ENCODE assay signal across 19 cellular contexts in genomic region chr4:165308606-165309005, GRCh38. TPM values are rescaled to one million over a fixed set of nuclear protein-coding genes. Genes with fewer than 3 reads are reported as not detected.
DNase-seq lines count a peak whose midpoint lies in the region; ATAC-seq and TF ChIP-seq lines count a peak whose summit lies in the region.
"Had no signal": no experiment of that assay in that cellular context is flagged by ENCODE, and none has a peak within 500 bp of the region (broad histone marks: within the 10 kb centered on the region; RNA-seq: fewer than 3 reads in every experiment).

No MANE protein-coding gene starts in this region.

- POLR2A ChIA-PET in PC-9 (lab: Charles Lee; ENCODE audit: unreplicated experiment), result no interaction called here
- POLR2A ChIA-PET in CD4-positive, alpha-beta memory T cell (lab: Charles Lee; ENCODE audit: partially characterized antibody), result no interaction called here

- H2AFZ ChIP-seq in PC-9, result no peak overlapping the region

- H3F3A ChIP-seq in PC-9 (ENCODE audit: insufficient read depth, low read depth), result no peaks in the 10 kb centered on the region

- in situ Hi-C loops in G401 (cut with HindIII; ENCODE audit: low sequenced_read_pairs), result no loop called here

- CTCF ChIA-PET in PC-9 (lab: Charles Lee), result no interaction called here
- CTCF ChIA-PET in CD4-positive, alpha-beta memory T cell (lab: Charles Lee; ENCODE audit: partially characterized antibody), result interaction anchor here (0.8 kb wide), 1 partner anchor 195 kb away, joined by 3 read pairs; no protein-coding TSS in a partner anchor

- H3K36me3 ChIP-seq in PC-9 (ENCODE audit: low read depth) (no peaks in the 10 kb centered on the region), testis (ENCODE audit: low read depth, missing control alignments) (no peaks in the 10 kb centered on the region)
- no peaks in the 10 kb centered on the region for H3K36me3 ChIP-seq in CD4-positive, alpha-beta memory T cell (ENCODE audit: insufficient read depth, low read length)

- H3K27ac Mint-ChIP-seq in memory B cell, result peak overlapping the region; percentile 31
- no peak overlapping the region for H3K27ac Mint-ChIP-seq in glutamatergic neuron (ENCODE audit: unreplicated experiment)
- no peak overlapping the region for H3K27ac Mint-ChIP-seq in CD4-positive, alpha-beta memory T cell

- no TSS peak for BruUV-seq in PC-9 (replicated peaks; lab: Mats Ljungman, UMichigan)

- H4K20me1 ChIP-seq in PC-9 (ENCODE audit: insufficient read depth), result no peaks in the 10 kb centered on the region

- no peaks in the 10 kb centered on the region for H3K9me3 ChIP-seq in PC-9 (ENCODE audit: insufficient read depth, low read depth)
- H3K9me3 ChIP-seq in testis, result no peaks in the 10 kb centered on the region
- no peaks in the 10 kb centered on the region for H3K9me3 ChIP-seq in CD4-positive, alpha-beta memory T cell (ENCODE audit: control insufficient read depth in 1 of 2, low read length in 2 of 2)

- H3K79me2 ChIP-seq in PC-9 (ENCODE audit: low read depth), result no peaks in the 10 kb centered on the region

- intact Hi-C loops in PC-9 (cut with micrococcal nuclease; ENCODE audit: unreplicated experiment) (no loop called here), testis (cut with DNase I; ENCODE audit: low total_unique reads) (no loop called here)
- intact Hi-C loops in CD4-positive, alpha-beta memory T cell (cut with micrococcal nuclease), result no loop called here

- H3K27me3 Mint-ChIP-seq in memory B cell (no peaks in the 10 kb centered on the region), glutamatergic neuron (ENCODE audit: unreplicated experiment) (no peaks in the 10 kb centered on the region)
- H3K27me3 Mint-ChIP-seq in CD4-positive, alpha-beta memory T cell, result no peaks in the 10 kb centered on the region

- no peak overlapping the region for H3K4me3 ChIP-seq in AG10803 (ENCODE audit: low read length)
- H3K4me3 ChIP-seq in PC-9, result no peak overlapping the region
- no peak overlapping the region for H3K4me3 ChIP-seq in testis
- H3K4me3 ChIP-seq in CD4-positive, alpha-beta memory T cell (ENCODE audit: low read length in 2 of 2), result no peak overlapping the region
- H3K4me3 ChIP-seq: SK-N-MC had no signal

- no peak for TF ChIP-seq POLR2A in testis (IDR thresholded peaks at IDR 0.05)

- H3K9me3 Mint-ChIP-seq in memory B cell (no peaks in the 10 kb centered on the region), glutamatergic neuron (ENCODE audit: unreplicated experiment) (no peaks in the 10 kb centered on the region)
- H3K9me3 Mint-ChIP-seq in CD4-positive, alpha-beta memory T cell, result no peaks in the 10 kb centered on the region

- no peak overlapping the region for H3K4me3 Mint-ChIP-seq in memory B cell
- H3K4me3 Mint-ChIP-seq in glutamatergic neuron (ENCODE audit: unreplicated experiment), result no peak overlapping the region
- H3K4me3 Mint-ChIP-seq in CD4-positive, alpha-beta memory T cell, result no peak overlapping the region

- WGBS in testis, 2 donors, result 80 to 94% methylated on average over 2 of the region's 2 CpGs

- no peaks in the 10 kb centered on the region for H3K4me1 Mint-ChIP-seq in memory B cell
- no peaks in the 10 kb centered on the region for H3K4me1 Mint-ChIP-seq in glutamatergic neuron (ENCODE audit: low read depth, unreplicated experiment)
- peaks cover 0 to 1% (median 0%) of the 10 kb centered on the region in 4 donors for H3K4me1 Mint-ChIP-seq in CD4-positive, alpha-beta memory T cell

- H3K36me3 Mint-ChIP-seq in memory B cell (peaks cover 30% of the 10 kb centered on the region), glutamatergic neuron (ENCODE audit: unreplicated experiment) (no peaks in the 10 kb centered on the region)
- H3K36me3 Mint-ChIP-seq in CD4-positive, alpha-beta memory T cell, result peaks cover 16 to 47% of the 10 kb centered on the region in 2 donors

- H3K27me3 ChIP-seq in PC-9 (ENCODE audit: insufficient read depth, low read depth) (no peaks in the 10 kb centered on the region), testis (no peaks in the 10 kb centered on the region)
- H3K27me3 ChIP-seq in CD4-positive, alpha-beta memory T cell (ENCODE audit: insufficient read depth, low read length), result no peaks in the 10 kb centered on the region

- TF ChIP-seq CTCF in AG10803 (conservative IDR thresholded peaks at IDR 0.05; ENCODE audit: low read length) (no peak), PC-9 (conservative IDR thresholded peaks at IDR 0.05) (no peak), glutamatergic neuron (IDR thresholded peaks at IDR 0.05; ENCODE audit: partially characterized antibody, unreplicated experiment) (no peak), testis (IDR thresholded peaks at IDR 0.05) (no peak)

- H3K9me2 ChIP-seq in PC-9 (ENCODE audit: insufficient read depth), result no peaks in the 10 kb centered on the region

- H3K27ac ChIP-seq in PC-9 (no peak overlapping the region), testis (no peak overlapping the region)
- H3K27ac ChIP-seq in CD4-positive, alpha-beta memory T cell (ENCODE audit: low read depth, low read length), result no peak overlapping the region
- H3K27ac ChIP-seq: C4-2B, SK-N-MC had no signal

- peaks cover 6% of the 10 kb centered on the region; the same call in 1 of the 2 replicates for H3K4me1 ChIP-seq in PC-9 (replicated peaks; ENCODE audit: insufficient read depth)
- H3K4me1 ChIP-seq in testis, result no peaks in the 10 kb centered on the region
- no peaks in the 10 kb centered on the region for H3K4me1 ChIP-seq in CD4-positive, alpha-beta memory T cell (ENCODE audit: insufficient read depth, low read length)

- peak; percentile 50 for DNase-seq in AG10803 (ENCODE audit: low read depth)
- DNase-seq in PC-9, result no peak
- peak; percentile 14 for DNase-seq in dedifferentiated amniotic fluid mesenchymal stem cell (ENCODE audit: extremely low spot score)
- DNase-seq in memory B cell (ENCODE audit: low spot score in 2 of 2), result no peak
- no peak for DNase-seq in glutamatergic neuron
- DNase-seq in testis, result no peak
- DNase-seq in G401 (ENCODE audit: low spot score), result no peak
- no peak for DNase-seq in CD4-positive, alpha-beta memory T cell
- DNase-seq: COR-L47, DMS153, KBM-7, NCI-H1436 treated with DMSO at 0.1 percent for 48 hours, NCI-H2029 treated with DMSO at 0.1 percent for 48 hours, NCI-H510A, NCI-H774 had no signal

- H3K4me2 ChIP-seq in PC-9, result 0 out of 2 replicates have a peak overlapping the region, but pooled peaks have one; percentile 24

- no peak for ATAC-seq in memory B cell (ENCODE audit: low read depth)
- ATAC-seq: Panc1, Right ventricle myocardium inferior had no signal

RNA-seq across cellular contexts. Expression of gene MSMO1, which starts 18.9 kb away (rescaled TPM):
- total RNA-seq in PC-9 (2021) (111 and 117 TPM in 2 replicates), glutamatergic neuron (ENCODE audit: unreplicated experiment) (180 TPM), testis (10 to 100 TPM; 77.5 to 85.0 TPM)
- polyA plus RNA-seq in testis (ENCODE audit: insufficient read depth, low read depth, low replicate concordance), result 60.9 TPM
- total RNA-seq in G401 (2014; rRNA removed; shearing (Covaris generic)), result 52.2 and 66.8 TPM in 2 replicates
- total RNA-seq in CD4-positive, alpha-beta memory T cell, result 10 to 100 TPM; 24.4 to 24.8 TPM
- polyA plus RNA-seq in CD4-positive, alpha-beta memory T cell, result 10 to 100 TPM; 28.5 to 34.0 TPM

Comparison
In these comparisons a context has a peak if more than half of its experiments do, and no peak if none do; other contexts are left out.
1. DNase-seq: peak in AG10803 (single experiment) and dedifferentiated amniotic fluid mesenchymal stem cell (single experiment); none in PC-9 (0 of 2), memory B cell (0 of 2), glutamatergic neuron (single experiment), testis (single experiment), G401 (single experiment) and CD4-positive, alpha-beta memory T cell (0 of 5).